1 cellular context compared by ENCODE assay signal in genomic region chr15:93062628-93063291, GRCh38. TPM values are rescaled to one million over a fixed set of nuclear protein-coding genes. Genes with fewer than 3 reads are reported as not detected.
"Had no signal": no experiment of that assay in that cellular context is flagged by ENCODE, and none has a peak within 500 bp of the region (broad histone marks: within the 10 kb centered on the region; RNA-seq: fewer than 3 reads in every experiment).

No MANE protein-coding gene starts in this region.

RNA-seq across cellular contexts. Expression of gene RGMA, which starts 26.3 kb away (rescaled TPM):
- total RNA-seq: activated T-helper 2 cell treated with anti-CD3 and anti-CD28 coated beads, Interferon-gamma antibody, Interleukin-2, Interleukin-4, amounts not matched to agents 10 μg/mL and 5 μg/mL and 100 μg/mL, durations not matched to agents 14 hours and 24 hours and 36 hours had no signal
